1 cellular context compared by ENCODE assay signal in the genomic region with DNA sequence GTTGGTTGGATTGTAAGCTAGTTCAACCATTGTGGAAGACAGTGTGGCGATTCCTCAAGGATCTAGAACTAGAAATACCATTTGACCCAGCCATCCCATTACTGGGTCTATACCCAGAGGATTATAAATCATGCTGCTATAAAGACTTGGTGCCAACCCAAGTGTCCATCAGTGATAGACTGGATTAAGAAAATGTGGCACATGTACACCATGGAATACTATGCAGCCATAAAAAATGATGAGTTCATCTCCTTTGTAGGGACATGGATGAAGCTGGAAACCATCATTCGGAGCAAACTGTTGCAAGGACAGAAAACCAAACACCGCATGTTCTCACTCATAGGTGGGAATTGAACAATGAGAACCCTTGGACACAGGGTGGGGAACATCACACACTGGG. TPM values are rescaled to one million over a fixed set of nuclear protein-coding genes. Genes with fewer than 3 reads are reported as not detected.
"Had no signal": no experiment of that assay in that cellular context is flagged by ENCODE, and none has a peak within 500 bp of the region (broad histone marks: within the 10 kb centered on the region; RNA-seq: fewer than 3 reads in every experiment).

No MANE protein-coding gene starts in this region.

RNA-seq across cellular contexts. Expression of a gene that starts 18.5 kb away (rescaled TPM):
- total RNA-seq: M059J had no signal
